Comparison of ENCODE assay signal across 25 cellular contexts in genomic region chr5:34771076-34771475, GRCh38.
DNase-seq lines count a peak whose midpoint lies in the region; ATAC-seq and TF ChIP-seq lines count a peak whose summit lies in the region.
"Had no signal": no experiment of that assay in that cellular context is flagged by ENCODE, and none has a peak within 500 bp of the region (broad histone marks: within the 10 kb centered on the region; RNA-seq: fewer than 3 reads in every experiment).

No MANE protein-coding gene starts in this region.

- H2BK120ac ChIP-seq in IMR-90 (ENCODE audit: low read depth, low read length), result no peak overlapping the region

- H3K9ac ChIP-seq in BLaER1 treated with 17β-estradiol and CSF1 and Interleukin-3, amounts not matched to agents 10 nM and 100 nM, result no peak overlapping the region
- H3K9ac ChIP-seq in IMR-90 (ENCODE audit: low read depth, low read length), result no peak overlapping the region
- H3K9ac ChIP-seq: KMS-11 had no signal

- ATAC-seq in IMR-90 (ENCODE audit: low read depth), result no peak
- ATAC-seq in lower lobe of right lung, result peak; percentile 30 to 54
- no peak for ATAC-seq in HG03354 (IDR thresholded peaks at IDR 0.05; ENCODE audit: poor library complexity, severe bottlenecking, unreplicated experiment)
- ATAC-seq in HG03520 (IDR thresholded peaks at IDR 0.05; ENCODE audit: unreplicated experiment), result no peak
- ATAC-seq: HCT116; naive thymus-derived CD8-positive, alpha-beta T cell; stimulated activated naive CD8-positive, alpha-beta T cell treated with anti-CD3 and anti-CD28 coated beads, Interleukin-15, amount 100 ng/mL, for 72 hours had no signal

- no peak overlapping the region for H4K5ac ChIP-seq in IMR-90 (ENCODE audit: low read depth, low read length)

- no peak overlapping the region for H3K27ac ChIP-seq in BLaER1 treated with 17β-estradiol and CSF1 and Interleukin-3, amounts not matched to agents 10 nM and 100 nM
- H3K27ac ChIP-seq in IMR-90 (ENCODE audit: insufficient read depth, low read length), result no peak overlapping the region
- H3K27ac ChIP-seq in lower lobe of right lung, result no peak overlapping the region
- H3K27ac ChIP-seq in dorsolateral prefrontal cortex, result peak overlapping the region in 1 of 59 donors; percentile 22
- H3K27ac ChIP-seq: KMS-11, ovary, right atrium auricular region, transverse colon had no signal

- no peak overlapping the region for H4K8ac ChIP-seq in IMR-90 (ENCODE audit: low read depth in 2 of 2, low read length in 2 of 2)

- intact Hi-C loops in IMR-90 (cut with micrococcal nuclease) (no loop called here), lower lobe of right lung (cut with DNase I) (no loop called here), dorsolateral prefrontal cortex (cut with DNase I) (no loop called here)

- no TSS peak for BruUV-seq in IMR-90 (replicated peaks; lab: Mats Ljungman, UMichigan)

- no peak overlapping the region for H3K56ac ChIP-seq in IMR-90 (ENCODE audit: extremely low read depth, insufficient read depth, low read length)

- H3K9me3 ChIP-seq in BLaER1 treated with 17β-estradiol and CSF1 and Interleukin-3, amounts not matched to agents 10 nM and 100 nM (replicated peaks in 1 of 11), result peaks cover 23 to 37% (median 30%) of the 10 kb centered on the region in 11 experiments
- H3K9me3 ChIP-seq in IMR-90 (ENCODE audit: control insufficient read depth, insufficient read depth, low read length) (no peaks in the 10 kb centered on the region), lower lobe of right lung (no peaks in the 10 kb centered on the region)
- H3K9me3 ChIP-seq: ovary, transverse colon had no signal

- H3K18ac ChIP-seq in IMR-90 (ENCODE audit: low read depth, low read length), result no peak overlapping the region

- no peak overlapping the region for H2AFZ ChIP-seq in IMR-90 (replicated peaks; ENCODE audit: low read length, poor library complexity)

- no peak overlapping the region for H4K91ac ChIP-seq in IMR-90 (ENCODE audit: insufficient read depth, low read depth, low read length)

- no peak overlapping the region for H2BK15ac ChIP-seq in IMR-90 (ENCODE audit: low read depth, low read length)

- peaks cover 13% of the 10 kb centered on the region for H3K9me1 ChIP-seq in IMR-90 (ENCODE audit: insufficient read depth, low read length)

- peak overlapping the region in 9 of 11 experiments; percentile 13 to 56 (median 28); a peak in 17 of 22 replicates for H3K4me2 ChIP-seq in BLaER1 treated with 17β-estradiol and CSF1 and Interleukin-3, amounts not matched to agents 10 nM and 100 nM
- H3K4me2 ChIP-seq in IMR-90 (ENCODE audit: low read depth, low read length), result no peak overlapping the region
- H3K4me2 ChIP-seq: KMS-11 had no signal

- DNase-seq in IMR-90, result no peak
- peak; percentile 78 for DNase-seq in SIG-M5 treated with dmso at 0.1 percent for 504 hours (lab: John Stamatoyannopoulos, UW; ENCODE audit: unreplicated experiment)
- DNase-seq in lower lobe of right lung, result no peak
- no peak for DNase-seq in activated T-cell treated with anti-CD3 and anti-CD28 coated beads, Interleukin-2, amount 50 U/mL, for 48 hours
- no peak for DNase-seq in dorsolateral prefrontal cortex
- DNase-seq: activated CD4-positive, alpha-beta T cell treated with anti-CD3 and anti-CD28 coated beads for 1 hour; activated naive CD4-positive, alpha-beta T cell; activated T-cell treated with anti-CD3 and anti-CD28 coated beads, Interleukin-2, amount 50 U/mL, for 1 hour; cortex of kidney; left cardiac atrium; naive thymus-derived CD8-positive, alpha-beta T cell; NCI-H1048; NCI-H2081; NCI-H446 treated with DMSO at 0.1 percent for 48 hours; ovary; RPMI8226; stimulated activated CD4-positive, alpha-beta T cell treated with anti-CD3 and anti-CD28 coated beads, Interleukin-4, amount 100 ng/mL, for 4 hours; stimulated activated naive CD8-positive, alpha-beta T cell treated with anti-CD3 and anti-CD28 coated beads, Interleukin-15, amount 100 ng/mL, for 72 hours; transverse colon had no signal

- peak overlapping the region; percentile 55 for H2BK5ac ChIP-seq in IMR-90 (ENCODE audit: low read depth, low read length, poor library complexity, severe bottlenecking)

- no peak for TF ChIP-seq POLR2A in IMR-90 (IDR thresholded peaks at IDR 0.05; ENCODE audit: low read depth, low read length)

- TF ChIP-seq RAD21 in IMR-90 (IDR thresholded peaks at IDR 0.05; ENCODE audit: low read length), result no peak

- TF ChIP-seq CTCF in IMR-90 (conservative IDR thresholded peaks at IDR 0.05; ENCODE audit: low read depth, low read length) (no peak), lower lobe of right lung (IDR thresholded peaks at IDR 0.05) (no peak), dorsolateral prefrontal cortex (IDR thresholded peaks at IDR 0.05 in 54 of 56, conservative IDR thresholded peaks at IDR 0.05 in 2 of 56; ENCODE audit: low read depth in 1 of 56, partially characterized antibody in 56 of 56) (no peak)

- H3K23ac ChIP-seq in IMR-90 (ENCODE audit: low read depth, low read length), result 0 out of 2 replicates have a peak overlapping the region, but pooled peaks have one; percentile 60

- H2AK9ac ChIP-seq in IMR-90 (replicated peaks; ENCODE audit: low read depth, low read length, poor library complexity), result no peak overlapping the region

- 50% methylated on average over 1 of the region's 5 CpGs; no CpG with 5 or more reads in 1 of the 2 experiments for WGBS in IMR-90 (ENCODE audit: extremely low coverage in 2 of 2, insufficient read length in 1 of 2), 2 experiments

- POLR2A ChIA-PET in IMR-90 (lab: Charles Lee; ENCODE audit: unreplicated experiment), result no interaction called here

- no peak overlapping the region for H2BK20ac ChIP-seq in IMR-90 (ENCODE audit: low read depth, low read length)

- CTCF ChIA-PET in IMR-90 (lab: Yijun Ruan, JAX), result no interaction called here

- no peak overlapping the region for H3K14ac ChIP-seq in IMR-90 (replicated peaks; ENCODE audit: low read depth, low read length)

- no peaks in the 10 kb centered on the region for H4K20me1 ChIP-seq in BLaER1 treated with 17β-estradiol and CSF1 and Interleukin-3, amounts not matched to agents 10 nM and 100 nM
- H4K20me1 ChIP-seq in IMR-90 (ENCODE audit: insufficient read depth, low read length), result peaks cover 63% of the 10 kb centered on the region

- no peak overlapping the region for H3K4me3 ChIP-seq in BLaER1 treated with 17β-estradiol and CSF1 and Interleukin-3, amounts not matched to agents 10 nM and 100 nM
- no peak overlapping the region for H3K4me3 ChIP-seq in IMR-90 (ENCODE audit: insufficient read depth, low read depth, low read length)
- H3K4me3 ChIP-seq in lower lobe of right lung, result no peak overlapping the region
- no peak overlapping the region for H3K4me3 ChIP-seq in dorsolateral prefrontal cortex
- H3K4me3 ChIP-seq: ovary, right atrium auricular region, transverse colon had no signal

- H3K36me3 ChIP-seq in BLaER1 treated with 17β-estradiol and CSF1 and Interleukin-3, amounts not matched to agents 10 nM and 100 nM, result peaks cover 1 to 26% (median 12%) of the 10 kb centered on the region in 11 experiments
- H3K36me3 ChIP-seq in IMR-90 (ENCODE audit: control insufficient read depth, insufficient read depth, low read length) (peaks cover 18% of the 10 kb centered on the region), lower lobe of right lung (no peaks in the 10 kb centered on the region)
- H3K36me3 ChIP-seq: ovary, right atrium auricular region, transverse colon had no signal

- dilution Hi-C loops in IMR-90 (cut with HindIII; ENCODE audit: low sequenced_read_pairs, unreplicated experiment), result no loop called here

- peaks cover 40 to 88% of the 10 kb centered on the region in 2 experiments for H3K79me1 ChIP-seq in IMR-90 (ENCODE audit: low read depth in 1 of 2, low read length in 2 of 2)

- H3K4me1 ChIP-seq in BLaER1 treated with 17β-estradiol and CSF1 and Interleukin-3, amounts not matched to agents 10 nM and 100 nM, result peaks cover 0 to 19% (median 16%) of the 10 kb centered on the region in 10 experiments; a peak in 16 of 20 replicates
- H3K4me1 ChIP-seq in IMR-90 (ENCODE audit: control insufficient read depth, insufficient read depth, low read length) (peaks cover 10% of the 10 kb centered on the region), lower lobe of right lung (peaks cover 14% of the 10 kb centered on the region)
- H3K4me1 ChIP-seq: right atrium auricular region, transverse colon had no signal

- no peak overlapping the region for H2AK5ac ChIP-seq in IMR-90 (ENCODE audit: low read depth, low read length)

- in situ Hi-C loops in IMR-90 (cut with MboI; ENCODE audit: low sequenced_read_pairs), result no loop called here

- H3K27me3 ChIP-seq in BLaER1 treated with 17β-estradiol and CSF1 and Interleukin-3, amounts not matched to agents 10 nM and 100 nM, result no peaks in the 10 kb centered on the region
- H3K27me3 ChIP-seq in IMR-90 (ENCODE audit: control insufficient read depth, insufficient read depth, low read length) (no peaks in the 10 kb centered on the region), lower lobe of right lung (ENCODE audit: low read depth) (no peaks in the 10 kb centered on the region), dorsolateral prefrontal cortex (no peaks in the 10 kb centered on the region)
- H3K27me3 ChIP-seq: ovary, right atrium auricular region, transverse colon had no signal

- H3K4ac ChIP-seq in IMR-90 (ENCODE audit: low read depth, low read length), result no peak overlapping the region

TF ChIP-seq in IMR-90, 13 proteins besides CTCF, POLR2A, EP300 and RAD21 (continues in another document):
- no peak for TF ChIP-seq FOS (IDR thresholded peaks at IDR 0.05; ENCODE audit: low read depth, low read length)
- no peak for TF ChIP-seq MAZ (IDR thresholded peaks at IDR 0.05; ENCODE audit: borderline replicate concordance, low read depth, low read length)
- TF ChIP-seq CEBPB (IDR thresholded peaks at IDR 0.05; ENCODE audit: low read depth, low read length), result no peak
- TF ChIP-seq MAFK (IDR thresholded peaks at IDR 0.05; ENCODE audit: low read depth, low read length), result no peak
- no peak for TF ChIP-seq NFE2L2 (IDR thresholded peaks at IDR 0.05; ENCODE audit: low read depth, low read length)
- TF ChIP-seq CHD1 (IDR thresholded peaks at IDR 0.05; ENCODE audit: low read depth, low read length), result no peak
- TF ChIP-seq, protein P1, sequence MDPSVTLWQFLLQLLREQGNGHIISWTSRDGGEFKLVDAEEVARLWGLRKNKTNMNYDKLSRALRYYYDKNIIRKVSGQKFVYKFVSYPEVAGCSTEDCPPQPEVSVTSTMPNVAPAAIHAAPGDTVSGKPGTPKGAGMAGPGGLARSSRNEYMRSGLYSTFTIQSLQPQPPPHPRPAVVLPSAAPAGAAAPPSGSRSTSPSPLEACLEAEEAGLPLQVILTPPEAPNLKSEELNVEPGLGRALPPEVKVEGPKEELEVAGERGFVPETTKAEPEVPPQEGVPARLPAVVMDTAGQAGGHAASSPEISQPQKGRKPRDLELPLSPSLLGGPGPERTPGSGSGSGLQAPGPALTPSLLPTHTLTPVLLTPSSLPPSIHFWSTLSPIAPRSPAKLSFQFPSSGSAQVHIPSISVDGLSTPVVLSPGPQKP (IDR thresholded peaks at IDR 0.05; ENCODE audit: borderline replicate concordance, low read depth, low read length), result no peak
- no peak for TF ChIP-seq RCOR1 (IDR thresholded peaks at IDR 0.05; ENCODE audit: insufficient replicate concordance, low read length)
- TF ChIP-seq RFX5 (IDR thresholded peaks at IDR 0.05; ENCODE audit: low read depth, low read length), result no peak

Comparison
In these comparisons a context has a peak if more than half of its experiments do, and no peak if none do; other contexts are left out.
1. ATAC-seq: peak in lower lobe of right lung (2 of 2); none in IMR-90 (single experiment), HG03354 (single experiment) and HG03520 (single experiment).